In the genomic region with DNA sequence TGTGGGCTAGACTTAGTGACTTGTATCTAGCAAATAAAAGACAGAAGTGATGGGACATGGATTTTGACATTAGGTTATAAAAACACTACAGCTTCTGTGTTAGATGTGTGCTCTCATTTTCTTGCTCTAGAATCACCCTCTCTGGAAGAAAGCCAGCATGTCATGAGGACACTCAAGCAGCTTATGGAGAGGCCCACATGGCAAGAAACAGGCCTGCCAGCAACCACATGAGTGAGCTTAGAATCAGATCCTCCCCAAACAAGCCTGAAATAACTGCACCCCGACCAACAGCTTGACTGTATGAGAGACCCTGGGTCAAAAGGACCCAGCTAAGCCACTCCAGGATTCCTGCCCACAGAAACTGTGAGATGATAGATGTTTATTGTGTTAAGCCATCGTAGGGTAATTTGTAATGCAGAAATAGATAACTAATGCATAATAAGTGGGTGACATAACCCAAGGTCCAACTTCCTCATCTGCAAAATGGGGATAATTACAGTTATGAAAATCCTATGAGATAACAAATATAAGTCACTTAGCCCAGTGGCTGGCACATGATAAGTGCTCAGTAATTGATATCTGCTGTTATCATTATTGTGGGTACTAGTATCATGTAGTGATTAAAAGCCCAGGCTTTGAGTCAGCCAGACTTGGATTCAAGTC, we compare ENCODE assay signal across 11 cellular contexts.
DNase-seq lines count a peak whose midpoint lies in the region; ATAC-seq and TF ChIP-seq lines count a peak whose summit lies in the region.
"Had no signal": no experiment of that assay in that cellular context is flagged by ENCODE, and none has a peak within 500 bp of the region (broad histone marks: within the 10 kb centered on the region; RNA-seq: fewer than 3 reads in every experiment).

No MANE protein-coding gene starts in this region.

- H4K20me1 ChIP-seq in PC-9 (ENCODE audit: insufficient read depth), result no peaks in the 10 kb centered on the region

- no peaks in the 10 kb centered on the region for H3F3A ChIP-seq in PC-9 (ENCODE audit: insufficient read depth, low read depth)

- H3K4me1 ChIP-seq in PC-9 (replicated peaks; ENCODE audit: insufficient read depth), result no peaks in the 10 kb centered on the region

- BruUV-seq in PC-9 (replicated peaks; lab: Mats Ljungman, UMichigan), result no TSS peak

- no peak for TF ChIP-seq CTCF in PC-9 (conservative IDR thresholded peaks at IDR 0.05)

- ATAC-seq in GM19023 (IDR thresholded peaks at IDR 0.05; ENCODE audit: unreplicated experiment), result no peak
- ATAC-seq: CD8-positive, alpha-beta T cell; natural killer cell treated with Interleukin-12 subunit alpha and Interleukin-12 subunit beta and Interleukin-15 and Interleukin-18, amount 100 ng/mL, for 72 hours; T-helper 17 cell had no signal

- H3K36me3 ChIP-seq in PC-9 (ENCODE audit: low read depth), result no peaks in the 10 kb centered on the region

- no peaks in the 10 kb centered on the region for H3K79me2 ChIP-seq in PC-9 (ENCODE audit: low read depth)

- intact Hi-C loops in PC-9 (cut with micrococcal nuclease; ENCODE audit: unreplicated experiment), result no loop called here

- DNase-seq in Daoy (ENCODE audit: low read depth) (peak; percentile 58), NCI-H2196 (lab: John Stamatoyannopoulos, UW; ENCODE audit: unreplicated experiment) (peak; percentile 59), epidermal melanocyte (ENCODE audit: insufficient read length, low spot score) (peak; percentile 64), midbrain (lab: John Stamatoyannopoulos, UW) (peak; percentile 21), PC-9 (no peak), occipital lobe (lab: John Stamatoyannopoulos, UW) (no peak), middle frontal gyrus (ENCODE audit: extremely low spot score, low spot score) (no peak)
- DNase-seq: CD8-positive, alpha-beta T cell; T-helper 17 cell had no signal

- POLR2A ChIA-PET in PC-9 (lab: Charles Lee; ENCODE audit: unreplicated experiment), result no interaction called here

- H3K4me2 ChIP-seq in PC-9, result no peak overlapping the region

- no peaks in the 10 kb centered on the region for H3K9me3 ChIP-seq in PC-9 (ENCODE audit: insufficient read depth, low read depth)

- no peaks in the 10 kb centered on the region for H3K27me3 ChIP-seq in PC-9 (ENCODE audit: insufficient read depth, low read depth)

- no peaks in the 10 kb centered on the region for H3K9me2 ChIP-seq in PC-9 (ENCODE audit: insufficient read depth)

- H2AFZ ChIP-seq in PC-9, result no peak overlapping the region

- CTCF ChIA-PET in PC-9 (lab: Charles Lee), result no interaction called here

- no peak overlapping the region for H3K4me3 ChIP-seq in PC-9

- H3K27ac ChIP-seq in PC-9, result no peak overlapping the region

Comparison
In these comparisons a context has a peak if more than half of its experiments do, and no peak if none do; other contexts are left out.
1. DNase-seq: peak in Daoy (single experiment), NCI-H2196 (single experiment), epidermal melanocyte (single experiment) and midbrain (single experiment); none in PC-9 (0 of 2), occipital lobe (single experiment) and middle frontal gyrus (single experiment).